Comparison of ENCODE assay signal across 8 cellular contexts in genomic region chr21:34845521-34846213, GRCh38.
DNase-seq lines count a peak whose midpoint lies in the region; ATAC-seq and TF ChIP-seq lines count a peak whose summit lies in the region.

No MANE protein-coding gene starts in this region.

- intact Hi-C loops in OCI-LY7 (cut with micrococcal nuclease; ENCODE audit: unreplicated experiment) = no loop called here

- peaks cover 18% of the 10 kb centered on the region; the same call in 1 of the 2 replicates for H3K36me3 ChIP-seq in OCI-LY7 (ENCODE audit: insufficient read depth, low read length)
- H3K36me3 ChIP-seq in mucosa of stomach (ENCODE audit: control insufficient read depth, insufficient read depth, low read length) = peaks cover 5% of the 10 kb centered on the region

- no peak overlapping the region for H3K4me3 ChIP-seq in OCI-LY7 (ENCODE audit: low read depth, low read length, poor library complexity, severe bottlenecking)
- H3K4me3 ChIP-seq in mucosa of stomach (ENCODE audit: low read length) = no peak overlapping the region

- H3K27ac ChIP-seq in OCI-LY7 (ENCODE audit: low read depth, low read length, poor library complexity, severe bottlenecking) = no peak overlapping the region

- CTCF ChIA-PET in OCI-LY7 (lab: Charles Lee; ENCODE audit: unreplicated experiment) = no interaction called here

- ATAC-seq in GM18858 (IDR thresholded peaks at IDR 0.05; ENCODE audit: unreplicated experiment) (peak; percentile 91), HG03039 (IDR thresholded peaks at IDR 0.05; ENCODE audit: unreplicated experiment) (peak; percentile 81)

- no peaks in the 10 kb centered on the region for H4K20me1 ChIP-seq in OCI-LY7 (ENCODE audit: insufficient read depth, low read length)

- H3K9me2 ChIP-seq in OCI-LY7 (ENCODE audit: insufficient read depth, low read length) = no peaks in the 10 kb centered on the region

- POLR2A ChIA-PET in OCI-LY7 (lab: Charles Lee) = interaction anchor here (0.6 to 0.7 kb wide), 4 partner anchors 15 to 1200 kb away, joined by 3 to 5 read pairs (median 4); no protein-coding TSS in a partner anchor

- BruUV-seq in OCI-LY7 (replicated peaks; lab: Mats Ljungman, UMichigan) = no TSS peak

- H2AFZ ChIP-seq in OCI-LY7 (ENCODE audit: low read length) = no peak overlapping the region

- TF ChIP-seq CTCF in OCI-LY7 (conservative IDR thresholded peaks at IDR 0.05; ENCODE audit: low read length) = no peak

- H3K9me3 ChIP-seq in OCI-LY7 (ENCODE audit: low read length) (no peaks in the 10 kb centered on the region), mucosa of stomach (ENCODE audit: control insufficient read depth, low read length) (no peaks in the 10 kb centered on the region)

- DNase-seq in A172 (ENCODE audit: low spot score) (peak; percentile 87), OCI-LY7 (ENCODE audit: low spot score) (peak; percentile 16), T47D (ENCODE audit: low read depth in 1 of 2, low spot score in 1 of 2) (peak; percentile 64 to 96), NCI-H146 (lab: John Stamatoyannopoulos, UW) (no peak), NCI-H2171 treated with DMSO at 0.1 percent for 48 hours (lab: John Stamatoyannopoulos, UW) (no peak)

- peak overlapping the region; percentile 22 for H3K9ac ChIP-seq in mucosa of stomach (ENCODE audit: low read length)

- in situ Hi-C loops in T47D (cut with HindIII; ENCODE audit: low pct_unique_long_range_greater_than_20kb, low sequenced_read_pairs) = no loop called here

- H3K27me3 ChIP-seq in mucosa of stomach (ENCODE audit: control insufficient read depth, insufficient read depth, low read length) = no peaks in the 10 kb centered on the region

- H3K79me2 ChIP-seq in OCI-LY7 (ENCODE audit: insufficient read depth, low read depth, low read length) = no peaks in the 10 kb centered on the region

- H3K4me1 ChIP-seq in OCI-LY7 (ENCODE audit: insufficient read depth, low read length, poor library complexity, severe bottlenecking) = peaks cover 21% of the 10 kb centered on the region
- H3K4me1 ChIP-seq in mucosa of stomach (ENCODE audit: control insufficient read depth, insufficient read depth, low read length) = peaks cover 50% of the 10 kb centered on the region

- H3K4me2 ChIP-seq in OCI-LY7 (ENCODE audit: low read length) = peak overlapping the region; percentile 34; the same call in 1 of the 2 replicates

Comparison
In these comparisons a context has a peak if more than half of its experiments do, and no peak if none do; other contexts are left out.
1. DNase-seq: peak in A172 (single experiment), OCI-LY7 (single experiment) and T47D (2 of 2); none in NCI-H146 (single experiment) and NCI-H2171 treated with DMSO at 0.1 percent for 48 hours (single experiment).